Comparison of ENCODE assay signal across 1 cellular context in the genomic region with DNA sequence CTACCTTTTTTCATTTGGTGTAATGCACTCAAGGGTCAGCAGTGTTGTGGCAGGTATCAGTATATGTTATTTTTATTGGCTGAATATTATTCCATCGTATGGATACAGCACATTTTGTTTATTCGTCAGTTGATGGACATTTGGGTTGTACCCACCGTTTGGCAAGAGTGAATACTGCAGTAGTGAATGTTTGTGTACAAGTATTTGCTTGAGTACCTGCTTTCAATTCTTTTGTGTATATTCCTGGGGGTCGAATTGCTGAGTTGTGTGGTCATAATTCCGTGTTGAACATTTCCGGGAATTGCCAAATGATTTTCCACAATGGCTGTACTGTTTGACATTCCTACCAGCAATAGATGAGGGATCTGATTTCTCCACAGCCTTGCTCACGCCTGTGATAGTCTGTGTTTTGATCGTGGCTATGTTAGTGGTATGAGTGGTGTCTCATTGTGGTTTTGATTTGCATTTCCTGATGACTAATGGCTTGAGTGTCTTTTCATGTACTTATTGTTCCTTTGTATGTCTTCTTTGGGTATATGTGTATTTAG.
TF ChIP-seq lines count a peak whose summit lies in the region.

No MANE protein-coding gene starts in this region.

TF ChIP-seq in HepG2, 621 proteins besides CTCF, POLR2A, EP300 and RAD21 (continued from another document and continues in another):
- TF ChIP-seq, protein P1, sequence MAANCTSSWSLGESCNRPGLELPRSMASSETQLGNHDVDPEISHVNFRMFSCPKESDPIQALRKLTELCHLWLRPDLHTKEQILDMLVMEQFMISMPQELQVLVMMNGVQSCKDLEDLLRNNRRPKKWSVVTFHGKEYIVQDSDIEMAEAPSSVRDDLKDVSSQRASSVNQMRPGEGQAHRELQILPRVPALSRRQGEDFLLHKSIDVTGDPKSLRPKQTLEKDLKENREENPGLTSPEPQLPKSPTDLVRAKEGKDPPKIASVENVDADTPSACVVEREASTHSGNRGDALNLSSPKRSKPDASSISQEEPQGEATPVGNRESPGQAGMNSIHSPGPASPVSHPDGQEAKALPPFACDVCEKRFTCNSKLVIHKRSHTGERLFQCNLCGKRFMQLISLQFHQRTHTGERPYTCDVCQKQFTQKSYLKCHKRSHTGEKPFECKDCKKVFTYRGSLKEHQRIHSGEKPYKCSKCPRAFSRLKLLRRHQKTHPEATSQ (CRISPR knock-in tag; IDR thresholded peaks at IDR 0.05; ENCODE audit: borderline replicate concordance), result 0 out of 2 replicates have a peak, but pooled peaks have one; percentile 47
- TF ChIP-seq ZNF124 (CRISPR knock-in tag; IDR thresholded peaks at IDR 0.05) (no peak), SPEN (CRISPR knock-in tag; IDR thresholded peaks at IDR 0.05; ENCODE audit: low read depth) (no peak), PHF5A (CRISPR knock-in tag; IDR thresholded peaks at IDR 0.05; ENCODE audit: low read depth, unreplicated experiment) (no peak), SAP130 (CRISPR knock-in tag; IDR thresholded peaks at IDR 0.05; ENCODE audit: low read depth) (peak; percentile 60), ZNF12 (CRISPR knock-in tag; IDR thresholded peaks at IDR 0.05) (no peak), PAX8 (CRISPR knock-in tag; IDR thresholded peaks at IDR 0.05; ENCODE audit: borderline replicate concordance) (no peak), KLF9 (CRISPR knock-in tag; IDR thresholded peaks at IDR 0.05; ENCODE audit: low read depth) (no peak), SIN3A (IDR thresholded peaks at IDR 0.05; ENCODE audit: borderline replicate concordance, low read depth, low read length) (no peak), CHCHD3 (CRISPR knock-in tag; IDR thresholded peaks at IDR 0.05) (no peak), KAT7 (CRISPR knock-in tag; IDR thresholded peaks at IDR 0.05; ENCODE audit: borderline replicate concordance) (no peak), HDAC1 (CRISPR knock-in tag; IDR thresholded peaks at IDR 0.05) (no peak), ZNF841 (CRISPR knock-in tag; IDR thresholded peaks at IDR 0.05; ENCODE audit: borderline replicate concordance) (no peak), ZNF143 (CRISPR knock-in tag; IDR thresholded peaks at IDR 0.05) (no peak), SMC3 (IDR thresholded peaks at IDR 0.05; ENCODE audit: low read length) (no peak), SALL2 (CRISPR knock-in tag; IDR thresholded peaks at IDR 0.05) (no peak), NONO (IDR thresholded peaks at IDR 0.05) (no peak), NONO (CRISPR knock-in tag; conservative IDR thresholded peaks at IDR 0.05) (no peak), SRSF1 (optimal IDR thresholded peaks at IDR 0.05; ENCODE audit: low read depth, low read length) (no peak), ZNF20 (CRISPR knock-in tag; IDR thresholded peaks at IDR 0.05) (no peak), DR1 (CRISPR knock-in tag; IDR thresholded peaks at IDR 0.05) (no peak), ZNF484 (CRISPR knock-in tag; IDR thresholded peaks at IDR 0.05; ENCODE audit: borderline replicate concordance, low read depth) (no peak), ZKSCAN1 (IDR thresholded peaks at IDR 0.05; ENCODE audit: low read length) (no peak), DPF2 (CRISPR knock-in tag; IDR thresholded peaks at IDR 0.05; ENCODE audit: borderline replicate concordance, low read depth) (no peak), DNMT3B (CRISPR knock-in tag; conservative IDR thresholded peaks at IDR 0.05) (no peak; the same call in 1 of the 2 replicates), KLF12 (CRISPR knock-in tag; IDR thresholded peaks at IDR 0.05; ENCODE audit: borderline replicate concordance) (no peak), HDAC2 (CRISPR knock-in tag; IDR thresholded peaks at IDR 0.05) (peak; percentile 45; the same call in 1 of the 2 replicates), ZBTB7A (CRISPR knock-in tag; IDR thresholded peaks at IDR 0.05) (no peak), ZNF879 (CRISPR knock-in tag; IDR thresholded peaks at IDR 0.05) (no peak), ZNF724P (CRISPR knock-in tag; IDR thresholded peaks at IDR 0.05; ENCODE audit: borderline replicate concordance) (no peak), HOXA9 (CRISPR knock-in tag; IDR thresholded peaks at IDR 0.05; ENCODE audit: borderline replicate concordance) (no peak)
- TF ChIP-seq, protein P2, sequence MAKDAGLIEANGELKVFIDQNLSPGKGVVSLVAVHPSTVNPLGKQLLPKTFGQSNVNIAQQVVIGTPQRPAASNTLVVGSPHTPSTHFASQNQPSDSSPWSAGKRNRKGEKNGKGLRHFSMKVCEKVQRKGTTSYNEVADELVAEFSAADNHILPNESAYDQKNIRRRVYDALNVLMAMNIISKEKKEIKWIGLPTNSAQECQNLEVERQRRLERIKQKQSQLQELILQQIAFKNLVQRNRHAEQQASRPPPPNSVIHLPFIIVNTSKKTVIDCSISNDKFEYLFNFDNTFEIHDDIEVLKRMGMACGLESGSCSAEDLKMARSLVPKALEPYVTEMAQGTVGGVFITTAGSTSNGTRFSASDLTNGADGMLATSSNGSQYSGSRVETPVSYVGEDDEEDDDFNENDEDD (CRISPR knock-in tag; IDR thresholded peaks at IDR 0.05; ENCODE audit: borderline replicate concordance), result no peak
- TF ChIP-seq, protein P3, sequence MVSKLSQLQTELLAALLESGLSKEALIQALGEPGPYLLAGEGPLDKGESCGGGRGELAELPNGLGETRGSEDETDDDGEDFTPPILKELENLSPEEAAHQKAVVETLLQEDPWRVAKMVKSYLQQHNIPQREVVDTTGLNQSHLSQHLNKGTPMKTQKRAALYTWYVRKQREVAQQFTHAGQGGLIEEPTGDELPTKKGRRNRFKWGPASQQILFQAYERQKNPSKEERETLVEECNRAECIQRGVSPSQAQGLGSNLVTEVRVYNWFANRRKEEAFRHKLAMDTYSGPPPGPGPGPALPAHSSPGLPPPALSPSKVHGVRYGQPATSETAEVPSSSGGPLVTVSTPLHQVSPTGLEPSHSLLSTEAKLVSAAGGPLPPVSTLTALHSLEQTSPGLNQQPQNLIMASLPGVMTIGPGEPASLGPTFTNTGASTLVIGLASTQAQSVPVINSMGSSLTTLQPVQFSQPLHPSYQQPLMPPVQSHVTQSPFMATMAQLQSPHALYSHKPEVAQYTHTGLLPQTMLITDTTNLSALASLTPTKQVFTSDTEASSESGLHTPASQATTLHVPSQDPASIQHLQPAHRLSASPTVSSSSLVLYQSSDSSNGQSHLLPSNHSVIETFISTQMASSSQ (IDR thresholded peaks at IDR 0.05; ENCODE audit: low read depth), result no peak
- TF ChIP-seq, protein P3 (CRISPR knock-in tag; IDR thresholded peaks at IDR 0.05; ENCODE audit: borderline replicate concordance), result no peak
- TF ChIP-seq, protein P4, sequence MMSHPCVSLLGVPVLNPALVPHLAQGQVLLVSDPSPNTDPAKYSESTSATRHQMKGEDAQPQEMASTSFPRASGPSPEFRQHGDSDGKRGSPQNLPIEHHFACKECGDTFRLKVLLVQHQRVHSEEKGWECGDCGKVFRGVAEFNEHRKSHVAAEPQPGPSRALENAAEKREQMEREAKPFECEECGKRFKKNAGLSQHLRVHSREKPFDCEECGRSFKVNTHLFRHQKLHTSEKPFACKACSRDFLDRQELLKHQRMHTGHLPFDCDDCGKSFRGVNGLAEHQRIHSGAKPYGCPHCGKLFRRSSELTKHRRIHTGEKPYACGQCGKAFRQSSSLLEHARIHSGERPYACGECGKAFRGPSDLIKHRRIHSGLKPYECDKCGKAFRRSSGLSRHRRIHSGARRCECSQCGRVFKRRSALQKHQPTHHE (CRISPR knock-in tag; IDR thresholded peaks at IDR 0.05; ENCODE audit: borderline replicate concordance), result no peak
- TF ChIP-seq, protein P5, sequence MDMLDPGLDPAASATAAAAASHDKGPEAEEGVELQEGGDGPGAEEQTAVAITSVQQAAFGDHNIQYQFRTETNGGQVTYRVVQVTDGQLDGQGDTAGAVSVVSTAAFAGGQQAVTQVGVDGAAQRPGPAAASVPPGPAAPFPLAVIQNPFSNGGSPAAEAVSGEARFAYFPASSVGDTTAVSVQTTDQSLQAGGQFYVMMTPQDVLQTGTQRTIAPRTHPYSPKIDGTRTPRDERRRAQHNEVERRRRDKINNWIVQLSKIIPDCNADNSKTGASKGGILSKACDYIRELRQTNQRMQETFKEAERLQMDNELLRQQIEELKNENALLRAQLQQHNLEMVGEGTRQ (IDR thresholded peaks at IDR 0.05; ENCODE audit: low read depth, low read length), result no peak
- TF ChIP-seq, protein P5 (CRISPR knock-in tag; IDR thresholded peaks at IDR 0.05; ENCODE audit: borderline replicate concordance), result no peak
- TF ChIP-seq, protein P6, sequence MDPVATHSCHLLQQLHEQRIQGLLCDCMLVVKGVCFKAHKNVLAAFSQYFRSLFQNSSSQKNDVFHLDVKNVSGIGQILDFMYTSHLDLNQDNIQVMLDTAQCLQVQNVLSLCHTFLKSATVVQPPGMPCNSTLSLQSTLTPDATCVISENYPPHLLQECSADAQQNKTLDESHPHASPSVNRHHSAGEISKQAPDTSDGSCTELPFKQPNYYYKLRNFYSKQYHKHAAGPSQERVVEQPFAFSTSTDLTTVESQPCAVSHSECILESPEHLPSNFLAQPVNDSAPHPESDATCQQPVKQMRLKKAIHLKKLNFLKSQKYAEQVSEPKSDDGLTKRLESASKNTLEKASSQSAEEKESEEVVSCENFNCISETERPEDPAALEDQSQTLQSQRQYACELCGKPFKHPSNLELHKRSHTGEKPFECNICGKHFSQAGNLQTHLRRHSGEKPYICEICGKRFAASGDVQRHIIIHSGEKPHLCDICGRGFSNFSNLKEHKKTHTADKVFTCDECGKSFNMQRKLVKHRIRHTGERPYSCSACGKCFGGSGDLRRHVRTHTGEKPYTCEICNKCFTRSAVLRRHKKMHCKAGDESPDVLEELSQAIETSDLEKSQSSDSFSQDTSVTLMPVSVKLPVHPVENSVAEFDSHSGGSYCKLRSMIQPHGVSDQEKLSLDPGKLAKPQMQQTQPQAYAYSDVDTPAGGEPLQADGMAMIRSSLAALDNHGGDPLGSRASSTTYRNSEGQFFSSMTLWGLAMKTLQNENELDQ (CRISPR knock-in tag; IDR thresholded peaks at IDR 0.05; ENCODE audit: borderline replicate concordance), result no peak
- TF ChIP-seq, protein P7, sequence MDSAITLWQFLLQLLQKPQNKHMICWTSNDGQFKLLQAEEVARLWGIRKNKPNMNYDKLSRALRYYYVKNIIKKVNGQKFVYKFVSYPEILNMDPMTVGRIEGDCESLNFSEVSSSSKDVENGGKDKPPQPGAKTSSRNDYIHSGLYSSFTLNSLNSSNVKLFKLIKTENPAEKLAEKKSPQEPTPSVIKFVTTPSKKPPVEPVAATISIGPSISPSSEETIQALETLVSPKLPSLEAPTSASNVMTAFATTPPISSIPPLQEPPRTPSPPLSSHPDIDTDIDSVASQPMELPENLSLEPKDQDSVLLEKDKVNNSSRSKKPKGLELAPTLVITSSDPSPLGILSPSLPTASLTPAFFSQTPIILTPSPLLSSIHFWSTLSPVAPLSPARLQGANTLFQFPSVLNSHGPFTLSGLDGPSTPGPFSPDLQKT (CRISPR knock-in tag; IDR thresholded peaks at IDR 0.05; ENCODE audit: borderline replicate concordance), result no peak
- TF ChIP-seq, protein P8, sequence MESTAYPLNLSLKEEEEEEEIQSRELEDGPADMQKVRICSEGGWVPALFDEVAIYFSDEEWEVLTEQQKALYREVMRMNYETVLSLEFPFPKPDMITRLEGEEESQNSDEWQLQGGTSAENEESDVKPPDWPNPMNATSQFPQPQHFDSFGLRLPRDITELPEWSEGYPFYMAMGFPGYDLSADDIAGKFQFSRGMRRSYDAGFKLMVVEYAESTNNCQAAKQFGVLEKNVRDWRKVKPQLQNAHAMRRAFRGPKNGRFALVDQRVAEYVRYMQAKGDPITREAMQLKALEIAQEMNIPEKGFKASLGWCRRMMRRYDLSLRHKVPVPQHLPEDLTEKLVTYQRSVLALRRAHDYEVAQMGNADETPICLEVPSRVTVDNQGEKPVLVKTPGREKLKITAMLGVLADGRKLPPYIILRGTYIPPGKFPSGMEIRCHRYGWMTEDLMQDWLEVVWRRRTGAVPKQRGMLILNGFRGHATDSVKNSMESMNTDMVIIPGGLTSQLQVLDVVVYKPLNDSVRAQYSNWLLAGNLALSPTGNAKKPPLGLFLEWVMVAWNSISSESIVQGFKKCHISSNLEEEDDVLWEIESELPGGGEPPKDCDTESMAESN (CRISPR knock-in tag; conservative IDR thresholded peaks at IDR 0.05), result no peak
- TF ChIP-seq, protein P9, sequence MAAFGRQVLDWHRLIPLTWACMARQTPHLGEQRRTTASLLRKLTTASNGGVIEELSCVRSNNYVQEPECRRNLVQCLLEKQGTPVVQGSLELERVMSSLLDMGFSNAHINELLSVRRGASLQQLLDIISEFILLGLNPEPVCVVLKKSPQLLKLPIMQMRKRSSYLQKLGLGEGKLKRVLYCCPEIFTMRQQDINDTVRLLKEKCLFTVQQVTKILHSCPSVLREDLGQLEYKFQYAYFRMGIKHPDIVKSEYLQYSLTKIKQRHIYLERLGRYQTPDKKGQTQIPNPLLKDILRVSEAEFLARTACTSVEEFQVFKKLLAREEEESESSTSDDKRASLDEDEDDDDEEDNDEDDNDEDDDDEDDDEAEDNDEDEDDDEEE (CRISPR knock-in tag; IDR thresholded peaks at IDR 0.05), result no peak
- TF ChIP-seq, protein P10, sequence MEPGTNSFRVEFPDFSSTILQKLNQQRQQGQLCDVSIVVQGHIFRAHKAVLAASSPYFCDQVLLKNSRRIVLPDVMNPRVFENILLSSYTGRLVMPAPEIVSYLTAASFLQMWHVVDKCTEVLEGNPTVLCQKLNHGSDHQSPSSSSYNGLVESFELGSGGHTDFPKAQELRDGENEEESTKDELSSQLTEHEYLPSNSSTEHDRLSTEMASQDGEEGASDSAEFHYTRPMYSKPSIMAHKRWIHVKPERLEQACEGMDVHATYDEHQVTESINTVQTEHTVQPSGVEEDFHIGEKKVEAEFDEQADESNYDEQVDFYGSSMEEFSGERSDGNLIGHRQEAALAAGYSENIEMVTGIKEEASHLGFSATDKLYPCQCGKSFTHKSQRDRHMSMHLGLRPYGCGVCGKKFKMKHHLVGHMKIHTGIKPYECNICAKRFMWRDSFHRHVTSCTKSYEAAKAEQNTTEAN (CRISPR knock-in tag; conservative IDR thresholded peaks at IDR 0.05), result peak; percentile 61
- TF ChIP-seq, protein P11, sequence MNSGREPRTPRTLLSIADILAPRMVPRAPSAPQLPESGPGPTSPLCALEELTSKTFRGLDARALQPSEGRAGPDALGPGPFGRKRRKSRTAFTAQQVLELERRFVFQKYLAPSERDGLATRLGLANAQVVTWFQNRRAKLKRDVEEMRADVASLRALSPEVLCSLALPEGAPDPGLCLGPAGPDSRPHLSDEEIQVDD (CRISPR knock-in tag; IDR thresholded peaks at IDR 0.05; ENCODE audit: borderline replicate concordance), result no peak
